ENCODE assay signal across 15 cellular contexts in the genomic region with DNA sequence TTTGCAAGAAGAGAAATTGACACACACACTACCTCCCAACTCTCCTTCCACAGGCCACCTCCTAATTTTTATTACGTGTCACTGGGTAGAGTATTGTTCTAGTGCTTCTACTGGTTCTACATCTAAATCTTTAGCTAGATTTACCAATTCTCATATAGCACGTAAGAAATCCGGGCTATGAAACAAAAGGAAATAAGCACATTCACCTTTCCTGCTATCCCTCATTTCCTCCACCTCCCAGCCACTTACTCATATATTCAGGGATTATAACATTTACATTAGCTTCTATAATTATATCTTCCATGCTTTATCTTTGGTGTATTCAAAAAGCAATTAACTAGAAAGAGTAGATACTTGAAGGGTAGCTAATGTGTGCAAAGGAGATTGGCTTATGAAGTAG. TPM values are rescaled to one million over a fixed set of nuclear protein-coding genes. Genes with fewer than 3 reads are reported as not detected.
DNase-seq lines count a peak whose midpoint lies in the region; ATAC-seq and TF ChIP-seq lines count a peak whose summit lies in the region.
"Had no signal": no experiment of that assay in that cellular context is flagged by ENCODE, and none has a peak within 500 bp of the region (broad histone marks: within the 10 kb centered on the region; RNA-seq: fewer than 3 reads in every experiment).

No MANE protein-coding gene starts in this region.

- H3K4me3 ChIP-seq in breast epithelium: no peak overlapping the region
- H3K4me3 ChIP-seq in RWPE2 (ENCODE audit: severe bottlenecking): no peak overlapping the region
- H3K4me3 ChIP-seq in subcutaneous abdominal adipose tissue (ENCODE audit: low read depth in 1 of 5, low read length in 5 of 5): no peak overlapping the region
- no peak overlapping the region for H3K4me3 ChIP-seq in tibial artery
- H3K4me3 ChIP-seq: uterus had no signal

- H3K9me3 Mint-ChIP-seq in MCF 10A (ENCODE audit: unreplicated experiment) (no peaks in the 10 kb centered on the region), mesothelial cell of epicardium (peaks cover 13% of the 10 kb centered on the region)
- H3K9me3 Mint-ChIP-seq in effector memory CD8-positive, alpha-beta T cell: no peaks in the 10 kb centered on the region

- H3K36me3 Mint-ChIP-seq in MCF 10A (ENCODE audit: insufficient read depth, unreplicated experiment) (no peaks in the 10 kb centered on the region), mesothelial cell of epicardium (peaks cover 19% of the 10 kb centered on the region)
- peaks cover 7% of the 10 kb centered on the region for H3K36me3 Mint-ChIP-seq in effector memory CD8-positive, alpha-beta T cell (ENCODE audit: insufficient read depth)

- no peak for TF ChIP-seq POLR2A in breast epithelium (IDR thresholded peaks at IDR 0.05)

- H3K27ac Mint-ChIP-seq in MCF 10A (ENCODE audit: low read depth, unreplicated experiment) (peak overlapping the region; percentile 46), mesothelial cell of epicardium (no peak overlapping the region)
- H3K27ac Mint-ChIP-seq in effector memory CD8-positive, alpha-beta T cell: peak overlapping the region; percentile 74 to 94

- CTCF ChIA-PET in MCF 10A (lab: Yijun Ruan, JAX): interaction anchor here (0.6 to 4.5 kb wide), 7 partner anchors 8 to 946 kb away, joined by 3 to 13 read pairs (median 4); no protein-coding TSS in a partner anchor

- intact Hi-C loops in MCF 10A (cut with micrococcal nuclease): loop anchor here (1.0 kb wide), 1 partner anchor 38 kb away; no protein-coding TSS in a partner anchor
- intact Hi-C loops in breast epithelium (cut with DNase I; ENCODE audit: low total_unique reads): no loop called here
- intact Hi-C loops in tibial artery (cut with DNase I; ENCODE audit: low total_unique reads): loop anchor here (5.0 kb wide), 1 partner anchor 665 kb away; no protein-coding TSS in a partner anchor

- H3K27ac ChIP-seq in breast epithelium (no peak overlapping the region), RWPE2 (ENCODE audit: poor library complexity, severe bottlenecking) (peak overlapping the region; percentile 39), subcutaneous abdominal adipose tissue (ENCODE audit: low read depth, low read length) (peak overlapping the region; percentile 81), tibial artery (no peak overlapping the region)

- no peaks in the 10 kb centered on the region for H3K27me3 Mint-ChIP-seq in MCF 10A (ENCODE audit: insufficient read depth, unreplicated experiment)
- H3K27me3 Mint-ChIP-seq in effector memory CD8-positive, alpha-beta T cell: no peaks in the 10 kb centered on the region
- H3K27me3 Mint-ChIP-seq in mesothelial cell of epicardium (ENCODE audit: low read depth): no peaks in the 10 kb centered on the region

- BruUV-seq in MCF 10A (replicated peaks; lab: Mats Ljungman, UMichigan): no TSS peak

- H3K9me3 ChIP-seq in breast epithelium (peaks cover 5 to 6% of the 10 kb centered on the region in 2 donors), RWPE2 (ENCODE audit: severe bottlenecking) (no peaks in the 10 kb centered on the region), subcutaneous abdominal adipose tissue (ENCODE audit: control insufficient read depth in 5 of 5, low read length in 5 of 5) (peaks cover 0 to 5% (median 0%) of the 10 kb centered on the region in 5 donors), tibial artery (peaks cover 0 to 4% (median 0%) of the 10 kb centered on the region in 3 donors)
- H3K9me3 ChIP-seq: uterus had no signal

- H3K9ac ChIP-seq in subcutaneous abdominal adipose tissue (ENCODE audit: low read length in 5 of 5): no peak overlapping the region

- DNase-seq in MCF 10A (ENCODE audit: unreplicated experiment) (no peak), breast epithelium (ENCODE audit: low spot score in 2 of 2) (no peak), RWPE2 (ENCODE audit: low spot score) (no peak), NCI-H748 treated with DMSO at 0.1 percent for 48 hours (lab: John Stamatoyannopoulos, UW) (no peak), mesothelial cell of epicardium (ENCODE audit: low spot score in 2 of 2, unreplicated experiment in 2 of 2) (no peak), tibial artery (no peak)
- DNase-seq in effector memory CD8-positive, alpha-beta T cell: no peak
- DNase-seq: KG1; kidney; NCI-H146; NCI-H524 treated with DMSO at 0.1 percent for 48 hours; stimulated activated CD4-positive, alpha-beta T cell treated with anti-CD3 and anti-CD28 coated beads, Interleukin-2, amount 100 ng/mL, for 24 hours; T1000; uterus had no signal

- H3K4me1 Mint-ChIP-seq in MCF 10A (ENCODE audit: insufficient read depth, unreplicated experiment) (peaks cover 27% of the 10 kb centered on the region), mesothelial cell of epicardium (peaks cover 15% of the 10 kb centered on the region)
- peaks cover 39 to 63% of the 10 kb centered on the region in 2 donors for H3K4me1 Mint-ChIP-seq in effector memory CD8-positive, alpha-beta T cell (ENCODE audit: low read depth in 2 of 2)

- no peak for ATAC-seq in RWPE2 (ENCODE audit: low read depth)
- no peak for ATAC-seq in effector memory CD8-positive, alpha-beta T cell (replicated peaks)

- H3K4me3 Mint-ChIP-seq in MCF 10A (ENCODE audit: unreplicated experiment) (peak overlapping the region; percentile 38), mesothelial cell of epicardium (no peak overlapping the region)
- peak overlapping the region; percentile 17 to 62 for H3K4me3 Mint-ChIP-seq in effector memory CD8-positive, alpha-beta T cell

- H3K4me1 ChIP-seq in breast epithelium (peaks cover 0 to 7% of the 10 kb centered on the region in 2 donors), RWPE2 (ENCODE audit: insufficient read depth, poor library complexity, severe bottlenecking) (peaks cover 14% of the 10 kb centered on the region), subcutaneous abdominal adipose tissue (ENCODE audit: control insufficient read depth in 5 of 5, insufficient read depth in 5 of 5, low read length in 5 of 5) (peaks cover 6 to 36% (median 17%) of the 10 kb centered on the region in 5 donors), tibial artery (peaks cover 0 to 89% (median 8%) of the 10 kb centered on the region in 4 donors)
- H3K4me1 ChIP-seq: uterus had no signal

- POLR2A ChIA-PET in MCF 10A (lab: Yijun Ruan, JAX): interaction anchor here (0.5 to 3.9 kb wide), 6 partner anchors 37 to 416 kb away, joined by 3 to 55 read pairs (median 6); no protein-coding TSS in a partner anchor

- H3K36me3 ChIP-seq in breast epithelium (no peaks in the 10 kb centered on the region), RWPE2 (ENCODE audit: low read depth) (no peaks in the 10 kb centered on the region), subcutaneous abdominal adipose tissue (ENCODE audit: control insufficient read depth in 5 of 5, insufficient read depth in 5 of 5, low read length in 5 of 5) (no peaks in the 10 kb centered on the region), tibial artery (no peaks in the 10 kb centered on the region)
- H3K36me3 ChIP-seq: uterus had no signal

- H3K27me3 ChIP-seq in breast epithelium (no peaks in the 10 kb centered on the region), RWPE2 (ENCODE audit: insufficient read depth, poor library complexity, severe bottlenecking) (no peaks in the 10 kb centered on the region), subcutaneous abdominal adipose tissue (ENCODE audit: control insufficient read depth in 5 of 5, insufficient read depth in 4 of 5, low read length in 5 of 5) (no peaks in the 10 kb centered on the region), tibial artery (no peaks in the 10 kb centered on the region)
- H3K27me3 ChIP-seq: uterus had no signal

- no peak for TF ChIP-seq CTCF in MCF 10A (IDR thresholded peaks at IDR 0.05; ENCODE audit: unreplicated experiment)
- TF ChIP-seq CTCF in breast epithelium (IDR thresholded peaks at IDR 0.05): no peak
- no peak for TF ChIP-seq CTCF in RWPE2 (IDR thresholded peaks at IDR 0.05; ENCODE audit: poor library complexity, severe bottlenecking)
- no peak for TF ChIP-seq CTCF in mesothelial cell of epicardium (IDR thresholded peaks at IDR 0.05; ENCODE audit: unreplicated experiment)
- no peak for TF ChIP-seq CTCF in tibial artery (IDR thresholded peaks at IDR 0.05)

RNA-seq across cellular contexts. Expression of gene USP12, which starts 39.7 kb away (rescaled TPM):
- total RNA-seq in MCF 10A (2022) (20.6 and 21.7 TPM in 2 replicates), breast epithelium (10 to 100 TPM; 21.0 to 33.4 (median 21.0) TPM), mesothelial cell of epicardium (22.3 to 23.2 TPM (median 23.0 TPM) in 3 replicates)

Comparison
In these comparisons a context has a peak if more than half of its experiments do, and no peak if none do; other contexts are left out.
1. H3K27ac ChIP-seq: peak in RWPE2 (single experiment) and subcutaneous abdominal adipose tissue (single experiment); none in breast epithelium (0 of 2) and tibial artery (0 of 2).